ENCODE assay signal across 14 cellular contexts in genomic region chr2:203948733-203949132, GRCh38. TPM values are rescaled to one million over a fixed set of nuclear protein-coding genes. Genes with fewer than 3 reads are reported as not detected.
DNase-seq lines count a peak whose midpoint lies in the region; ATAC-seq lines count a peak whose summit lies in the region.
"Had no signal": no experiment of that assay in that cellular context is flagged by ENCODE, and none has a peak within 500 bp of the region (broad histone marks: within the 10 kb centered on the region; RNA-seq: fewer than 3 reads in every experiment).

No MANE protein-coding gene starts in this region.

- intact Hi-C loops in left cardiac atrium (cut with DNase I): no loop called here

- no peaks in the 10 kb centered on the region for H3K27me3 Mint-ChIP-seq in activated T-cell treated with anti-CD3 and anti-CD28 coated beads, Interleukin-2, amount 50 U/mL, for 24 hours
- H3K27me3 Mint-ChIP-seq in naive thymus-derived CD8-positive, alpha-beta T cell: no peaks in the 10 kb centered on the region

- in situ Hi-C loops in G401 (cut with HindIII; ENCODE audit: low sequenced_read_pairs): no loop called here

- peaks cover 92% of the 10 kb centered on the region for H3K4me1 Mint-ChIP-seq in activated T-cell treated with anti-CD3 and anti-CD28 coated beads, Interleukin-2, amount 50 U/mL, for 24 hours (ENCODE audit: low read depth)
- peaks cover 38 to 90% (median 87%) of the 10 kb centered on the region in 4 donors for H3K4me1 Mint-ChIP-seq in naive thymus-derived CD8-positive, alpha-beta T cell

- peaks cover 2% of the 10 kb centered on the region for H3K9me3 Mint-ChIP-seq in activated T-cell treated with anti-CD3 and anti-CD28 coated beads, Interleukin-2, amount 50 U/mL, for 24 hours
- no peaks in the 10 kb centered on the region for H3K9me3 Mint-ChIP-seq in naive thymus-derived CD8-positive, alpha-beta T cell

- peaks cover 93% of the 10 kb centered on the region for H3K36me3 Mint-ChIP-seq in activated T-cell treated with anti-CD3 and anti-CD28 coated beads, Interleukin-2, amount 50 U/mL, for 24 hours (ENCODE audit: low read depth)
- H3K36me3 Mint-ChIP-seq in naive thymus-derived CD8-positive, alpha-beta T cell: peaks cover 3 to 32% (median 14%) of the 10 kb centered on the region in 3 donors

- POLR2A ChIA-PET in naive thymus-derived CD8-positive, alpha-beta T cell (lab: Charles Lee): no interaction called here

- H3K4me3 Mint-ChIP-seq in activated T-cell treated with anti-CD3 and anti-CD28 coated beads, Interleukin-2, amount 50 U/mL, for 24 hours: peak overlapping the region; percentile 74
- H3K4me3 Mint-ChIP-seq in naive thymus-derived CD8-positive, alpha-beta T cell: peak overlapping the region in 9 of 10 donors; percentile 2 to 67 (median 42)

- H3K27ac Mint-ChIP-seq in activated T-cell treated with anti-CD3 and anti-CD28 coated beads, Interleukin-2, amount 50 U/mL, for 24 hours: peak overlapping the region; percentile 84
- peak overlapping the region; percentile 25 to 88 (median 62) for H3K27ac Mint-ChIP-seq in naive thymus-derived CD8-positive, alpha-beta T cell

- DNase-seq in activated T-cell treated with anti-CD3 and anti-CD28 coated beads, Interleukin-2, amount 50 U/mL, for 24 hours: no peak
- DNase-seq in activated T-cell treated with anti-CD3 and anti-CD28 coated beads for 4 hours: no peak
- DNase-seq in naive thymus-derived CD8-positive, alpha-beta T cell: no peak
- DNase-seq in left cardiac atrium: no peak
- DNase-seq in G401 (ENCODE audit: low spot score): no peak
- DNase-seq: ACHN, activated gamma-delta T cell, DMS79 treated with DMSO at 0.1 percent for 48 hours, right cardiac atrium had no signal

- ATAC-seq in GM21390 (IDR thresholded peaks at IDR 0.05; ENCODE audit: unreplicated experiment) (peak; percentile 49), HG03457 (IDR thresholded peaks at IDR 0.05; ENCODE audit: unreplicated experiment) (peak; percentile 55), left cardiac atrium (no peak), HG02763 (IDR thresholded peaks at IDR 0.05; ENCODE audit: unreplicated experiment) (no peak)
- no peak for ATAC-seq in naive thymus-derived CD8-positive, alpha-beta T cell
- ATAC-seq: K562, Panc1, right cardiac atrium had no signal

RNA-seq across cellular contexts. Expression of gene ICOS, which starts 12.2 kb away (rescaled TPM):
- 10 to 100 TPM; 31.9 to 36.1 TPM for total RNA-seq in naive thymus-derived CD8-positive, alpha-beta T cell
- polyA plus RNA-seq in naive thymus-derived CD8-positive, alpha-beta T cell: 10 to 100 TPM in 1 of 3 donors, 1 to 10 TPM in 2; 7.5 to 14.0 (median 8.6) TPM
- under 1 TPM in 1 of 2 donors, not detected in 1; 0.09 TPM for total RNA-seq in left cardiac atrium
- not detected in 2 replicates for total RNA-seq in G401 (2014; rRNA removed; shearing (Covaris generic))
- total RNA-seq: K562 had no signal
- polyA plus RNA-seq: K562 had no signal

Comparison
In these comparisons a context has a peak if more than half of its experiments do, and no peak if none do; other contexts are left out.
1. ATAC-seq: peak in GM21390 (single experiment) and HG03457 (single experiment); none in naive thymus-derived CD8-positive, alpha-beta T cell (0 of 2), left cardiac atrium (0 of 2) and HG02763 (single experiment).
2. RNA of gene ICOS, which starts 12.2 kb away (total RNA-seq): 31.9 to 36.1 TPM in naive thymus-derived CD8-positive, alpha-beta T cell; 0.09 TPM in left cardiac atrium and not detected in G401; every median in the first group is over 10 times any median in the second.